1 cellular context compared by ENCODE assay signal in the genomic region with DNA sequence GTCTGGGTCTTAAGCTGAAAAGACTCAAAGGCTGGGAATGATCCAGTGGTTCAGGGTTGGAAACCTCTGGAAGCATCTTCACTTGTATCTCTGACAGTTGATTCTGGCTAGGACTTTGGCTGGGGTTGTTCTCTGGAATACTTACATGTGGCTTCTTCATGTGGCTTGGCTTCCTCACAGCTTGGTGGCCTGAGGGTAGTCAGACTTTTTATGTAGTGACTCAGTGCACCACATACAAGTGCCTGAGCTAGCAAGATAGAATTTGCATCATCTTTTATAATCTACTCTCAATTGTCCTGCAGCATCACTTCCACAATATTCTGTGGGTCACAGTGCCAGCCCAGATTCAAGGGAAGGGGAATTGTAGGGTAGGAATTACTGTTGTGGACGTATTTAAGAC.
TF ChIP-seq lines count a peak whose summit lies in the region.

No MANE protein-coding gene starts in this region.

TF ChIP-seq in SK-N-SH treated with all-trans-retinoic acid at 6 μM for 48 hours, 23 proteins besides CTCF, POLR2A, EP300 and RAD21 (continued from another document):
- TF ChIP-seq, protein P1, sequence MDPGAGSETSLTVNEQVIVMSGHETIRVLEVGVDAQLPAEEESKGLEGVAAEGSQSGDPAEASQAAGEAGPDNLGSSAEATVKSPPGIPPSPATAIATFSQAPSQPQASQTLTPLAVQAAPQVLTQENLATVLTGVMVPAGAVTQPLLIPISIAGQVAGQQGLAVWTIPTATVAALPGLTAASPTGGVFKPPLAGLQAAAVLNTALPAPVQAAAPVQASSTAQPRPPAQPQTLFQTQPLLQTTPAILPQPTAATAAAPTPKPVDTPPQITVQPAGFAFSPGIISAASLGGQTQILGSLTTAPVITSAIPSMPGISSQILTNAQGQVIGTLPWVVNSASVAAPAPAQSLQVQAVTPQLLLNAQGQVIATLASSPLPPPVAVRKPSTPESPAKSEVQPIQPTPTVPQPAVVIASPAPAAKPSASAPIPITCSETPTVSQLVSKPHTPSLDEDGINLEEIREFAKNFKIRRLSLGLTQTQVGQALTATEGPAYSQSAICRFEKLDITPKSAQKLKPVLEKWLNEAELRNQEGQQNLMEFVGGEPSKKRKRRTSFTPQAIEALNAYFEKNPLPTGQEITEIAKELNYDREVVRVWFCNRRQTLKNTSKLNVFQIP (CRISPR knock-in tag; IDR thresholded peaks at IDR 0.05; ENCODE audit: borderline replicate concordance, low read depth) = no peak
